Comparison of ENCODE assay signal across 8 cellular contexts in genomic region chr1:213369465-213369864, GRCh38.
"Had no signal": no experiment of that assay in that cellular context is flagged by ENCODE, and none has a peak within 500 bp of the region (broad histone marks: within the 10 kb centered on the region; RNA-seq: fewer than 3 reads in every experiment).

No MANE protein-coding gene starts in this region.

- DNase-seq: activated CD4-positive, alpha-beta T cell treated with anti-CD3 and anti-CD28 coated beads, Interleukin-2, amount 50 U/mL, for 1 hour; activated effector memory CD4-positive, alpha-beta T cell treated with Interleukin-2 at 50 U/mL for 16 hours; activated T-cell treated with anti-CD3 and anti-CD28 coated beads, Interleukin-2, amount 50 U/mL, for 1 hour; dermis blood vessel endothelial cell; erythroblast; ovary; small intestine; thyroid gland had no signal

- H3K4me3 ChIP-seq: ovary, thyroid gland had no signal
